1 cellular context compared by ENCODE assay signal in genomic region chr6:36642913-36643817, GRCh38.
TF ChIP-seq lines count a peak whose summit lies in the region.

No MANE protein-coding gene starts in this region.

TF ChIP-seq in IMR-90, 13 proteins besides CTCF, POLR2A, EP300 and RAD21:
- TF ChIP-seq RCOR1 (IDR thresholded peaks at IDR 0.05; ENCODE audit: insufficient replicate concordance, low read length) (no peak), NFE2L2 (IDR thresholded peaks at IDR 0.05; ENCODE audit: low read depth, low read length) (no peak), BHLHE40 (IDR thresholded peaks at IDR 0.05; ENCODE audit: low read depth, low read length) (no peak), MAZ (IDR thresholded peaks at IDR 0.05; ENCODE audit: borderline replicate concordance, low read depth, low read length) (no peak), USF2 (IDR thresholded peaks at IDR 0.05; ENCODE audit: low read depth, low read length) (no peak), CEBPB (IDR thresholded peaks at IDR 0.05; ENCODE audit: low read depth, low read length) (no peak), FOS (IDR thresholded peaks at IDR 0.05; ENCODE audit: low read depth, low read length) (no peak), RFX5 (IDR thresholded peaks at IDR 0.05; ENCODE audit: low read depth, low read length) (no peak), MAFK (IDR thresholded peaks at IDR 0.05; ENCODE audit: low read depth, low read length) (no peak), SMC3 (IDR thresholded peaks at IDR 0.05; ENCODE audit: low read depth, low read length) (no peak), MXI1 (IDR thresholded peaks at IDR 0.05; ENCODE audit: borderline replicate concordance, low read depth, low read length) (no peak), CHD1 (IDR thresholded peaks at IDR 0.05; ENCODE audit: low read depth, low read length) (no peak)
- TF ChIP-seq, protein P1, sequence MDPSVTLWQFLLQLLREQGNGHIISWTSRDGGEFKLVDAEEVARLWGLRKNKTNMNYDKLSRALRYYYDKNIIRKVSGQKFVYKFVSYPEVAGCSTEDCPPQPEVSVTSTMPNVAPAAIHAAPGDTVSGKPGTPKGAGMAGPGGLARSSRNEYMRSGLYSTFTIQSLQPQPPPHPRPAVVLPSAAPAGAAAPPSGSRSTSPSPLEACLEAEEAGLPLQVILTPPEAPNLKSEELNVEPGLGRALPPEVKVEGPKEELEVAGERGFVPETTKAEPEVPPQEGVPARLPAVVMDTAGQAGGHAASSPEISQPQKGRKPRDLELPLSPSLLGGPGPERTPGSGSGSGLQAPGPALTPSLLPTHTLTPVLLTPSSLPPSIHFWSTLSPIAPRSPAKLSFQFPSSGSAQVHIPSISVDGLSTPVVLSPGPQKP (IDR thresholded peaks at IDR 0.05; ENCODE audit: borderline replicate concordance, low read depth, low read length), result no peak
TF ChIP-seq in IMR-90: peak in this region for 0.
